9 cellular contexts compared by ENCODE assay signal in genomic region chr2:189952536-189953109, GRCh38.
DNase-seq lines count a peak whose midpoint lies in the region; ATAC-seq and TF ChIP-seq lines count a peak whose summit lies in the region.
"Had no signal": no experiment of that assay in that cellular context is flagged by ENCODE, and none has a peak within 500 bp of the region (broad histone marks: within the 10 kb centered on the region; RNA-seq: fewer than 3 reads in every experiment).

No MANE protein-coding gene starts in this region.

- DNase-seq in GM10248 (ENCODE audit: extremely low spot score), result peak; percentile 33
- DNase-seq in NAMALWA (ENCODE audit: low spot score), result peak; percentile 65
- DNase-seq in left colon, result no peak
- DNase-seq in NCI-H2107 (lab: John Stamatoyannopoulos, UW), result no peak
- no peak for DNase-seq in body of pancreas
- no peak for DNase-seq in ascending aorta (ENCODE audit: low spot score in 2 of 2)
- DNase-seq: foreskin melanocyte had no signal

- CTCF ChIA-PET in GM10248 (lab: Yijun Ruan, JAX), result no interaction called here

- TF ChIP-seq CTCF in GM10248 (IDR thresholded peaks at IDR 0.05; ENCODE audit: control extremely low read depth, extremely low read depth, low read depth, missing control alignments), result no peak
- TF ChIP-seq CTCF in body of pancreas (IDR thresholded peaks at IDR 0.05), result no peak
- TF ChIP-seq CTCF in ascending aorta (IDR thresholded peaks at IDR 0.05), result no peak

- WGBS in body of pancreas, 2 donors, result 73 to 81% methylated on average over 3 of the region's 3 CpGs

- TF ChIP-seq POLR2A in body of pancreas (IDR thresholded peaks at IDR 0.05), result no peak

- H3K27ac ChIP-seq in body of pancreas, result peak overlapping the region in 2 of 4 donors; percentile 58 to 65
- no peak overlapping the region for H3K27ac ChIP-seq in ascending aorta

- intact Hi-C loops in left colon (cut with DNase I, micrococcal nuclease), result no loop called here
- intact Hi-C loops in body of pancreas (cut with DNase I), result no loop called here
- intact Hi-C loops in ascending aorta (cut with DNase I), result no loop called here

- ATAC-seq in GM19452 (IDR thresholded peaks at IDR 0.05; ENCODE audit: unreplicated experiment) (peak; percentile 83), HG02970 (IDR thresholded peaks at IDR 0.05; ENCODE audit: low FRiP score, unreplicated experiment) (peak; percentile 81), left colon (no peak), body of pancreas (no peak)

- H3K27me3 ChIP-seq in body of pancreas (no peaks in the 10 kb centered on the region), ascending aorta (no peaks in the 10 kb centered on the region)

- no peaks in the 10 kb centered on the region for H3K9me3 ChIP-seq in body of pancreas
- H3K9me3 ChIP-seq in ascending aorta, result no peaks in the 10 kb centered on the region

- H3K4me3 ChIP-seq in body of pancreas (no peak overlapping the region), ascending aorta (no peak overlapping the region)

- POLR2A ChIA-PET in GM10248 (lab: Yijun Ruan, JAX), result no interaction called here

- H3K4me1 ChIP-seq in body of pancreas (peaks cover 17% of the 10 kb centered on the region), ascending aorta (no peaks in the 10 kb centered on the region)

- H3K36me3 ChIP-seq in body of pancreas (replicated peaks in 1 of 2; ENCODE audit: insufficient read depth in 1 of 2, low read depth in 2 of 2) (no peaks in the 10 kb centered on the region), ascending aorta (no peaks in the 10 kb centered on the region)

Comparison
In these comparisons a context has a peak if more than half of its experiments do, and no peak if none do; other contexts are left out.
1. DNase-seq: peak in GM10248 (single experiment) and NAMALWA (single experiment); none in left colon (0 of 2), NCI-H2107 (single experiment), body of pancreas (0 of 4) and ascending aorta (0 of 2).
2. ATAC-seq: peak in GM19452 (single experiment) and HG02970 (single experiment); none in left colon (single experiment) and body of pancreas (single experiment).